In genomic region chr3:13612829-13613228, GRCh38 we compare ENCODE assay signal across 17 cellular contexts.
A peak's percentile ranks its signal among the peaks of the same experiment; 100 is the strongest.
DNase-seq lines count a peak whose midpoint lies in the region; TF ChIP-seq lines count a peak whose summit lies in the region.
"Had no signal": no experiment of that assay in that cellular context is flagged by ENCODE, and none has a peak within 500 bp of the region (broad histone marks: within the 10 kb centered on the region; RNA-seq: fewer than 3 reads in every experiment).

No MANE protein-coding gene starts in this region.

- no peak for TF ChIP-seq CTCF in colonic mucosa (IDR thresholded peaks at IDR 0.05)

- H3K9ac ChIP-seq in colonic mucosa (ENCODE audit: low read depth in 2 of 2, low read length in 2 of 2) (no peak overlapping the region), subcutaneous abdominal adipose tissue (ENCODE audit: low read length in 5 of 5) (no peak overlapping the region)

- H3K27me3 ChIP-seq in colonic mucosa = no peaks in the 10 kb centered on the region
- H3K27me3 ChIP-seq in subcutaneous abdominal adipose tissue (ENCODE audit: control insufficient read depth in 5 of 5, insufficient read depth in 4 of 5, low read length in 5 of 5) = no peaks in the 10 kb centered on the region
- H3K27me3 ChIP-seq: breast epithelium, MG63 had no signal

- H3K4me3 ChIP-seq in colonic mucosa (no peak overlapping the region), subcutaneous abdominal adipose tissue (ENCODE audit: low read depth in 1 of 5, low read length in 5 of 5) (no peak overlapping the region)
- H3K4me3 ChIP-seq: breast epithelium, MG63 had no signal

- intact Hi-C loops in colonic mucosa (cut with DNase I) = no loop called here

- H3K27ac ChIP-seq in colonic mucosa = no peak overlapping the region
- peak overlapping the region; percentile 69 for H3K27ac ChIP-seq in subcutaneous abdominal adipose tissue (ENCODE audit: low read depth, low read length)
- H3K27ac ChIP-seq: breast epithelium had no signal

- H3K9me3 ChIP-seq in colonic mucosa (no peaks in the 10 kb centered on the region), subcutaneous abdominal adipose tissue (ENCODE audit: control insufficient read depth in 5 of 5, low read length in 5 of 5) (peaks cover 0 to 3% (median 0%) of the 10 kb centered on the region in 5 donors)
- H3K9me3 ChIP-seq: breast epithelium, MG63 had no signal

- DNase-seq in HK-2 (ENCODE audit: unreplicated experiment) = peak; percentile 8
- peak; percentile 29 for DNase-seq in colonic mucosa
- peak; percentile 21 for DNase-seq in iris pigment epithelial cell (ENCODE audit: low read depth)
- DNase-seq in COR-L47 (lab: John Stamatoyannopoulos, UW) = no peak
- no peak for DNase-seq in nucleus accumbens (lab: John Stamatoyannopoulos, UW)
- DNase-seq in AML-193 (lab: John Stamatoyannopoulos, UW) = no peak
- DNase-seq in OCI-M2 (lab: John Stamatoyannopoulos, UW; ENCODE audit: unreplicated experiment) = no peak
- DNase-seq: activated gamma-delta T cell treated with Interleukin-2 at 50 U/mL for 16 hours; effector memory CD8-positive, alpha-beta T cell; glutamatergic neuron; MG63; NCI-H1930; NCI-H524 treated with DMSO at 0.1 percent for 48 hours; OCI-M1; SW 1271 had no signal

- H3K36me3 ChIP-seq in colonic mucosa (no peaks in the 10 kb centered on the region), subcutaneous abdominal adipose tissue (ENCODE audit: control insufficient read depth in 5 of 5, insufficient read depth in 5 of 5, low read length in 5 of 5) (peaks cover 0 to 66% (median 46%) of the 10 kb centered on the region in 5 donors)
- H3K36me3 ChIP-seq: breast epithelium, MG63 had no signal

- H3K4me1 ChIP-seq in colonic mucosa (no peaks in the 10 kb centered on the region), subcutaneous abdominal adipose tissue (ENCODE audit: control insufficient read depth in 5 of 5, insufficient read depth in 5 of 5, low read length in 5 of 5) (peaks cover 0 to 26% (median 21%) of the 10 kb centered on the region in 5 donors)
- H3K4me1 ChIP-seq: breast epithelium had no signal

Comparison
In these comparisons a context has a peak if more than half of its experiments do, and no peak if none do; other contexts are left out.
1. DNase-seq: peak in HK-2 (single experiment), colonic mucosa (single experiment) and iris pigment epithelial cell (single experiment); none in COR-L47 (single experiment), nucleus accumbens (0 of 56), AML-193 (0 of 2) and OCI-M2 (single experiment).